ENCODE assay signal across 10 cellular contexts in genomic region chr6:71533939-71534379, GRCh38.
DNase-seq lines count a peak whose midpoint lies in the region; ATAC-seq, FAIRE-seq and TF ChIP-seq lines count a peak whose summit lies in the region.
"Had no signal": no experiment of that assay in that cellular context is flagged by ENCODE, and none has a peak within 500 bp of the region (broad histone marks: within the 10 kb centered on the region; RNA-seq: fewer than 3 reads in every experiment).

No MANE protein-coding gene starts in this region.

- H3K9me1 ChIP-seq in endothelial cell of umbilical vein (replicated peaks; ENCODE audit: control insufficient read depth, extremely low read depth, insufficient read depth, low read length) = no peaks in the 10 kb centered on the region

- H3K27me3 ChIP-seq in endothelial cell of umbilical vein (ENCODE audit: control insufficient read depth in 2 of 2, insufficient read depth in 2 of 2, low read length in 2 of 2) (peaks cover 9 to 14% of the 10 kb centered on the region in 2 experiments), small intestine (ENCODE audit: control insufficient read depth in 2 of 2, insufficient read depth in 2 of 2, low read length in 2 of 2) (no peaks in the 10 kb centered on the region)
- H3K27me3 ChIP-seq: SJSA1 had no signal

- POLR2A ChIA-PET in endothelial cell of umbilical vein (lab: Charles Lee) = no interaction called here

- H3K9me3 ChIP-seq in endothelial cell of umbilical vein (replicated peaks; ENCODE audit: control insufficient read depth, insufficient read depth, low read length) (no peaks in the 10 kb centered on the region), small intestine (ENCODE audit: control insufficient read depth, low read depth) (no peaks in the 10 kb centered on the region)
- H3K9me3 ChIP-seq: SJSA1 had no signal

- dilution Hi-C loops in endothelial cell of umbilical vein (cut with MboI; ENCODE audit: extremely low pct_ligation_motif_present, low sequenced_read_pairs) = no loop called here

- CTCF ChIA-PET in endothelial cell of umbilical vein (lab: Charles Lee) = no interaction called here

- no peak overlapping the region for H3K4me2 ChIP-seq in endothelial cell of umbilical vein (ENCODE audit: insufficient read depth, low read length)

- TF ChIP-seq POLR2A in endothelial cell of umbilical vein (IDR thresholded peaks at IDR 0.05; ENCODE audit: low read depth, low read length) = no peak

- peak; percentile 33 to 42 for TF ChIP-seq CTCF in endothelial cell of umbilical vein (IDR thresholded peaks at IDR 0.05; ENCODE audit: extremely low read depth in 1 of 2, insufficient read depth in 1 of 2, low read depth in 1 of 2, low read length in 2 of 2)

- intact Hi-C loops in endothelial cell of umbilical vein (cut with micrococcal nuclease) = loop anchor here (1.0 to 2.0 kb wide), 2 partner anchors 55 to 551 kb away; no protein-coding TSS in a partner anchor

- H3K4me3 ChIP-seq in endothelial cell of umbilical vein (replicated peaks in 1 of 3; ENCODE audit: insufficient read depth in 1 of 3, low read depth in 1 of 3, low read length in 3 of 3) = no peak overlapping the region
- H3K4me3 ChIP-seq in small intestine (ENCODE audit: low read depth in 1 of 2, low read length in 2 of 2) = no peak overlapping the region
- H3K4me3 ChIP-seq: SJSA1 had no signal

- 55 to 66% (median 55%) methylated on average over 2 of the region's 2 CpGs for WGBS in small intestine, 3 donors

- no peaks in the 10 kb centered on the region for H4K20me1 ChIP-seq in endothelial cell of umbilical vein (replicated peaks; ENCODE audit: control insufficient read depth, extremely low read depth, insufficient read depth, low read length)

- H3K79me2 ChIP-seq in endothelial cell of umbilical vein (ENCODE audit: control insufficient read depth, insufficient read depth, low read length) = no peaks in the 10 kb centered on the region

- no peak overlapping the region for H2AFZ ChIP-seq in endothelial cell of umbilical vein (ENCODE audit: low read depth, low read length)

- DNase-seq in NCI-H1417 (lab: John Stamatoyannopoulos, UW) = peak in 2 of 3 experiments; percentile 35 to 54
- no peak for DNase-seq in NCI-H1417 treated with DMSO at 0.1 percent for 48 hours (lab: John Stamatoyannopoulos, UW)
- DNase-seq in NCI-H69 (lab: John Stamatoyannopoulos, UW) = peak; percentile 25
- peak; percentile 36 for DNase-seq in endothelial cell of umbilical vein (ENCODE audit: low read depth, low spot score)
- DNase-seq in small intestine = peak; percentile 2
- no peak for DNase-seq in activated T-cell treated with anti-CD3 and anti-CD28 coated beads for 4 hours
- no peak for DNase-seq in SHP77 treated with DMSO at 0.1 percent for 48 hours (lab: John Stamatoyannopoulos, UW)
- DNase-seq: CD4-positive, CD25-positive, alpha-beta regulatory T cell had no signal

- no peak overlapping the region for H3K27ac ChIP-seq in endothelial cell of umbilical vein (ENCODE audit: insufficient read depth, low read depth, low read length)
- no peak overlapping the region for H3K27ac ChIP-seq in small intestine (ENCODE audit: low read depth in 1 of 2, low read length in 1 of 2)
- H3K27ac ChIP-seq: SJSA1 had no signal

- H3K4me1 ChIP-seq in endothelial cell of umbilical vein (ENCODE audit: control insufficient read depth, extremely low read depth, insufficient read depth, low read length) (no peaks in the 10 kb centered on the region), small intestine (ENCODE audit: control insufficient read depth in 2 of 2, insufficient read depth in 1 of 2, low read depth in 1 of 2, low read length in 1 of 2) (no peaks in the 10 kb centered on the region)
- H3K4me1 ChIP-seq: SJSA1 had no signal

- FAIRE-seq in endothelial cell of umbilical vein (lab: Jason Lieb, UNC) (no peak), small intestine (lab: Jason Lieb, UNC) (peak; percentile 68)

- H3K36me3 ChIP-seq in endothelial cell of umbilical vein (ENCODE audit: control insufficient read depth in 2 of 2, extremely low read depth in 1 of 2, insufficient read depth in 2 of 2, low read length in 2 of 2) = no peaks in the 10 kb centered on the region
- no peaks in the 10 kb centered on the region for H3K36me3 ChIP-seq in small intestine (ENCODE audit: control insufficient read depth in 2 of 2, insufficient read depth in 2 of 2, low read length in 2 of 2)
- H3K36me3 ChIP-seq: SJSA1 had no signal

- no peak for ATAC-seq in HG03097 (IDR thresholded peaks at IDR 0.05; ENCODE audit: low FRiP score, unreplicated experiment)

- BruUV-seq in endothelial cell of umbilical vein (replicated peaks; lab: Mats Ljungman, UMichigan) = no TSS peak

- H3K9ac ChIP-seq in endothelial cell of umbilical vein (replicated peaks; ENCODE audit: extremely low read depth, insufficient read depth, low read length) = no peak overlapping the region

TF ChIP-seq in endothelial cell of umbilical vein, 7 proteins besides CTCF, POLR2A, EP300 and RAD21:
- no peak for TF ChIP-seq GATA2 (IDR thresholded peaks at IDR 0.05; ENCODE audit: insufficient read depth, insufficient read length, low read depth, low read length)
- no peak for TF ChIP-seq MAX (IDR thresholded peaks at IDR 0.05; ENCODE audit: insufficient read depth, insufficient read length)
- no peak for TF ChIP-seq EZH2 (IDR thresholded peaks at IDR 0.05; ENCODE audit: borderline replicate concordance, low read depth, low read length, severe bottlenecking)
- TF ChIP-seq POLR2AphosphoS5 (IDR thresholded peaks at IDR 0.05; ENCODE audit: insufficient read depth, low read depth, low read length) = no peak
- TF ChIP-seq MYC (IDR thresholded peaks at IDR 0.05; ENCODE audit: low read depth, low read length) = no peak
- TF ChIP-seq JUN (IDR thresholded peaks at IDR 0.05; ENCODE audit: borderline replicate concordance, insufficient read depth, insufficient read length, low read depth) = no peak
- TF ChIP-seq FOS (IDR thresholded peaks at IDR 0.05; ENCODE audit: borderline replicate concordance, insufficient read depth, low read length) = no peak

Comparison
In these comparisons a context has a peak if more than half of its experiments do, and no peak if none do; other contexts are left out.
1. DNase-seq: peak in NCI-H1417 (2 of 3), NCI-H69 (single experiment), endothelial cell of umbilical vein (single experiment) and small intestine (single experiment); none in NCI-H1417 treated with DMSO at 0.1 percent for 48 hours (single experiment), activated T-cell treated with anti-CD3 and anti-CD28 coated beads for 4 hours (single experiment) and SHP77 treated with DMSO at 0.1 percent for 48 hours (single experiment).